ENCODE assay signal across 1 cellular context in the genomic region with DNA sequence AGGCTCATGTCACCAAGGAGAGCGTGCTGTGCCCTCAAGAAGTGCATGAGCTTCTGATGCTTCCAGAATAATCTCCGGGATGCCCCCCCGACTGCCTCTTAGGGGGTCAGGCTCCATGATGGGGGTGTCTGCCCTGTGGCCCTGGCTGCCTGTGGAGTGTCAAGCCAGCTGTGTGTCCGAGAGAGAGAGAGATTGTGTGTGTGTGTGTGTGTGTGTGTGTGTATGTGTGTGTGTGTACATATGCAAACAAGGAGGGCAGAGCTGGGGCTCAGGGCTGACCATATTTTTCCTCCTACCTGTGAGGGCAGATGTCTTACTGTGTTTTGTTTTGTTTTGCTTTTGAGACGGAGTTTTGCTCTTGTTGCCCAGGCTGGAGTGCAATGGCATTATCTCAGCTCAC.
TF ChIP-seq lines count a peak whose summit lies in the region.

No MANE protein-coding gene starts in this region.

TF ChIP-seq in GM12878, 131 proteins besides CTCF, POLR2A, EP300 and RAD21 (continued from another document):
- TF ChIP-seq CREB1 (IDR thresholded peaks at IDR 0.05; ENCODE audit: low read depth): 0 out of 2 replicates have a peak, but pooled peaks have one; percentile 16
- no peak for TF ChIP-seq TAF1 (IDR thresholded peaks at IDR 0.05; ENCODE audit: borderline replicate concordance, low read depth, low read length)
- no peak for TF ChIP-seq SUPT20H (IDR thresholded peaks at IDR 0.05; ENCODE audit: borderline replicate concordance, control insufficient read depth, low read depth, low read length)
TF ChIP-seq in GM12878: peak in this region for 7.
